Comparison of ENCODE assay signal across 22 cellular contexts in genomic region chr2:233033672-233034071, GRCh38. TPM values are rescaled to one million over a fixed set of nuclear protein-coding genes. Genes with fewer than 3 reads are reported as not detected.
DNase-seq lines count a peak whose midpoint lies in the region; ATAC-seq, FAIRE-seq and TF ChIP-seq lines count a peak whose summit lies in the region.
"Had no signal": no experiment of that assay in that cellular context is flagged by ENCODE, and none has a peak within 500 bp of the region (broad histone marks: within the 10 kb centered on the region; RNA-seq: fewer than 3 reads in every experiment).

No MANE protein-coding gene starts in this region.

- H4K20me1 ChIP-seq in mammary epithelial cell (ENCODE audit: insufficient read depth, low read length): no peaks in the 10 kb centered on the region
- H4K20me1 ChIP-seq in endothelial cell of umbilical vein (replicated peaks; ENCODE audit: control insufficient read depth, extremely low read depth, insufficient read depth, low read length): no peaks in the 10 kb centered on the region

- H3K4me1 ChIP-seq in mammary epithelial cell (ENCODE audit: insufficient read depth, low read length): peaks cover 26% of the 10 kb centered on the region
- no peaks in the 10 kb centered on the region for H3K4me1 ChIP-seq in breast epithelium
- no peaks in the 10 kb centered on the region for H3K4me1 ChIP-seq in endothelial cell of umbilical vein (ENCODE audit: control insufficient read depth, extremely low read depth, insufficient read depth, low read length)
- H3K4me1 ChIP-seq in spleen: no peaks in the 10 kb centered on the region
- no peaks in the 10 kb centered on the region for H3K4me1 ChIP-seq in psoas muscle
- no peaks in the 10 kb centered on the region for H3K4me1 ChIP-seq in small intestine (ENCODE audit: control insufficient read depth in 2 of 2, insufficient read depth in 1 of 2, low read depth in 1 of 2, low read length in 1 of 2)
- H3K4me1 ChIP-seq: HAP-1, heart right ventricle had no signal

- CTCF ChIA-PET in mammary epithelial cell (lab: Charles Lee; ENCODE audit: low non-redundant PET): no interaction called here
- CTCF ChIA-PET in endothelial cell of umbilical vein (lab: Charles Lee): interaction anchor here (1.6 kb wide), 1 partner anchor 21 kb away, joined by 5 read pairs; no protein-coding TSS in a partner anchor

- H3K9me1 ChIP-seq in endothelial cell of umbilical vein (replicated peaks; ENCODE audit: control insufficient read depth, extremely low read depth, insufficient read depth, low read length): no peaks in the 10 kb centered on the region

- in situ Hi-C loops in mammary epithelial cell (cut with MboI; ENCODE audit: low sequenced_read_pairs in 2 of 2): loop anchor here in 1 of 2 donors (25.0 kb wide), 1 partner anchor 146 kb away; no protein-coding TSS in a partner anchor

- H3K27ac ChIP-seq in mammary epithelial cell (ENCODE audit: insufficient read depth, low read depth, low read length) (no peak overlapping the region), breast epithelium (no peak overlapping the region), endothelial cell of umbilical vein (ENCODE audit: insufficient read depth, low read depth, low read length) (no peak overlapping the region), spleen (no peak overlapping the region), psoas muscle (no peak overlapping the region), small intestine (ENCODE audit: low read depth in 1 of 2, low read length in 1 of 2) (no peak overlapping the region)
- H3K27ac ChIP-seq: heart right ventricle had no signal

- H3K36me3 ChIP-seq in mammary epithelial cell (ENCODE audit: insufficient read depth, low read length): no peaks in the 10 kb centered on the region
- H3K36me3 ChIP-seq in breast epithelium: no peaks in the 10 kb centered on the region
- H3K36me3 ChIP-seq in MG63: no peaks in the 10 kb centered on the region
- no peaks in the 10 kb centered on the region for H3K36me3 ChIP-seq in endothelial cell of umbilical vein (ENCODE audit: control insufficient read depth in 2 of 2, extremely low read depth in 1 of 2, insufficient read depth in 2 of 2, low read length in 2 of 2)
- no peaks in the 10 kb centered on the region for H3K36me3 ChIP-seq in spleen
- no peaks in the 10 kb centered on the region for H3K36me3 ChIP-seq in psoas muscle (ENCODE audit: insufficient read depth in 1 of 2, low read depth in 1 of 2)
- H3K36me3 ChIP-seq in small intestine (ENCODE audit: control insufficient read depth in 2 of 2, insufficient read depth in 2 of 2, low read length in 2 of 2): no peaks in the 10 kb centered on the region
- H3K36me3 ChIP-seq: HAP-1, heart right ventricle had no signal

- no peak for ATAC-seq in psoas muscle
- ATAC-seq in SK-N-SH treated with all-trans-retinoic acid at 6 μM for 48 hours: no peak
- ATAC-seq: natural killer cell, WTC11 had no signal

- H3K79me2 ChIP-seq in mammary epithelial cell (ENCODE audit: insufficient read depth, low read length): no peaks in the 10 kb centered on the region
- H3K79me2 ChIP-seq in endothelial cell of umbilical vein (ENCODE audit: control insufficient read depth, insufficient read depth, low read length): no peaks in the 10 kb centered on the region

- H3K9ac ChIP-seq in mammary epithelial cell (ENCODE audit: insufficient read depth, low read length) (no peak overlapping the region), endothelial cell of umbilical vein (replicated peaks; ENCODE audit: extremely low read depth, insufficient read depth, low read length) (no peak overlapping the region)

- H3K4me3 ChIP-seq in mammary epithelial cell (replicated peaks in 1 of 3; ENCODE audit: insufficient read depth in 1 of 3, low read depth in 2 of 3, low read length in 3 of 3): no peak overlapping the region
- no peak overlapping the region for H3K4me3 ChIP-seq in breast epithelium
- no peak overlapping the region for H3K4me3 ChIP-seq in MG63
- H3K4me3 ChIP-seq in endothelial cell of umbilical vein (replicated peaks in 1 of 3; ENCODE audit: insufficient read depth in 1 of 3, low read depth in 1 of 3, low read length in 3 of 3): no peak overlapping the region
- H3K4me3 ChIP-seq in spleen: no peak overlapping the region
- H3K4me3 ChIP-seq in psoas muscle: no peak overlapping the region
- no peak overlapping the region for H3K4me3 ChIP-seq in small intestine (ENCODE audit: low read depth in 1 of 2, low read length in 2 of 2)
- H3K4me3 ChIP-seq: HAP-1, heart right ventricle had no signal

- H2AFZ ChIP-seq in mammary epithelial cell (ENCODE audit: low read depth, low read length) (no peak overlapping the region), endothelial cell of umbilical vein (ENCODE audit: low read depth, low read length) (no peak overlapping the region)

- FAIRE-seq in endothelial cell of umbilical vein (lab: Jason Lieb, UNC): no peak
- FAIRE-seq in small intestine (lab: Jason Lieb, UNC): no peak
- FAIRE-seq: GM19239, islet of Langerhans had no signal

- TF ChIP-seq CTCF in mammary epithelial cell (conservative IDR thresholded peaks at IDR 0.05 in 1 of 2, IDR thresholded peaks at IDR 0.05 in 1 of 2; ENCODE audit: extremely low read depth in 1 of 2, insufficient read depth in 1 of 2, low read depth in 1 of 2, low read length in 2 of 2) (no peak), breast epithelium (IDR thresholded peaks at IDR 0.05) (no peak), endothelial cell of umbilical vein (IDR thresholded peaks at IDR 0.05; ENCODE audit: extremely low read depth in 1 of 2, insufficient read depth in 1 of 2, low read depth in 1 of 2, low read length in 2 of 2) (no peak), spleen (IDR thresholded peaks at IDR 0.05 in 8 of 11, conservative IDR thresholded peaks at IDR 0.05 in 3 of 11) (no peak), psoas muscle (IDR thresholded peaks at IDR 0.05) (no peak)

- no peaks in the 10 kb centered on the region for H3K9me3 ChIP-seq in mammary epithelial cell (replicated peaks; ENCODE audit: insufficient read depth, low read length)
- H3K9me3 ChIP-seq in breast epithelium: no peaks in the 10 kb centered on the region
- H3K9me3 ChIP-seq in MG63: no peaks in the 10 kb centered on the region; the same call in none of the 2 replicates
- H3K9me3 ChIP-seq in endothelial cell of umbilical vein (replicated peaks; ENCODE audit: control insufficient read depth, insufficient read depth, low read length): no peaks in the 10 kb centered on the region
- no peaks in the 10 kb centered on the region for H3K9me3 ChIP-seq in spleen
- no peaks in the 10 kb centered on the region for H3K9me3 ChIP-seq in psoas muscle
- H3K9me3 ChIP-seq in small intestine (ENCODE audit: control insufficient read depth, low read depth): no peaks in the 10 kb centered on the region
- H3K9me3 ChIP-seq: HAP-1, heart right ventricle had no signal

- peak; percentile 77 for DNase-seq in mammary epithelial cell
- DNase-seq in breast epithelium (ENCODE audit: low spot score in 2 of 2): no peak
- peak; percentile 86 for DNase-seq in MG63
- DNase-seq in endothelial cell of umbilical vein (ENCODE audit: low read depth, low spot score): no peak
- peak; percentile 36 for DNase-seq in spleen
- no peak for DNase-seq in psoas muscle
- no peak for DNase-seq in small intestine
- DNase-seq: activated naive CD4-positive, alpha-beta T cell treated with anti-CD3 and anti-CD28 coated beads for 36 hours; erythroblast; heart right ventricle; mesenchymal stem cell; natural killer cell; NCI-H1694 treated with DMSO at 0.1 percent for 48 hours; NCI-H345; Right ventricle myocardium superior had no signal

- WGBS in mammary epithelial cell (ENCODE audit: low coverage, missing lambda C conversion rate): 7% methylated on average over 6 of the region's 9 CpGs
- WGBS in spleen, 5 donors: 62 to 86% (median 73%) methylated on average over 9 of the region's 9 CpGs
- WGBS in psoas muscle, 3 donors: 71 to 84% (median 78%) methylated on average over 9 of the region's 9 CpGs
- WGBS in small intestine, 3 donors: 44 to 65% (median 47%) methylated on average over 9 of the region's 9 CpGs

- no peaks in the 10 kb centered on the region for H3K27me3 ChIP-seq in mammary epithelial cell (ENCODE audit: insufficient read depth, low read length)
- no peaks in the 10 kb centered on the region for H3K27me3 ChIP-seq in breast epithelium
- no peaks in the 10 kb centered on the region for H3K27me3 ChIP-seq in MG63
- H3K27me3 ChIP-seq in endothelial cell of umbilical vein (ENCODE audit: control insufficient read depth in 2 of 2, insufficient read depth in 2 of 2, low read length in 2 of 2): no peaks in the 10 kb centered on the region
- no peaks in the 10 kb centered on the region for H3K27me3 ChIP-seq in spleen (replicated peaks in 1 of 7)
- no peaks in the 10 kb centered on the region for H3K27me3 ChIP-seq in psoas muscle (ENCODE audit: insufficient read depth in 3 of 3, low read length in 2 of 3)
- no peaks in the 10 kb centered on the region for H3K27me3 ChIP-seq in small intestine (ENCODE audit: control insufficient read depth in 2 of 2, insufficient read depth in 2 of 2, low read length in 2 of 2)
- H3K27me3 ChIP-seq: heart right ventricle had no signal

- POLR2A ChIA-PET in endothelial cell of umbilical vein (lab: Charles Lee): no interaction called here

- dilution Hi-C loops in mammary epithelial cell (cut with HindIII; ENCODE audit: low sequenced_read_pairs): no loop called here
- dilution Hi-C loops in endothelial cell of umbilical vein (cut with MboI; ENCODE audit: extremely low pct_ligation_motif_present, low sequenced_read_pairs): no loop called here

- H3K4me2 ChIP-seq in mammary epithelial cell (ENCODE audit: insufficient read depth, low read depth, low read length) (no peak overlapping the region), endothelial cell of umbilical vein (ENCODE audit: insufficient read depth, low read length) (no peak overlapping the region)

- BruUV-seq in mammary epithelial cell (replicated peaks; lab: Mats Ljungman, UMichigan) (no TSS peak), endothelial cell of umbilical vein (replicated peaks; lab: Mats Ljungman, UMichigan) (no TSS peak)

- TF ChIP-seq POLR2A in breast epithelium (IDR thresholded peaks at IDR 0.05) (no peak), endothelial cell of umbilical vein (IDR thresholded peaks at IDR 0.05; ENCODE audit: low read depth, low read length) (no peak), spleen (IDR thresholded peaks at IDR 0.05) (no peak)

- intact Hi-C loops in mammary epithelial cell (cut with micrococcal nuclease) (no loop called here), breast epithelium (cut with DNase I; ENCODE audit: low total_unique reads) (no loop called here), endothelial cell of umbilical vein (cut with micrococcal nuclease) (no loop called here), spleen (cut with DNase I; ENCODE audit: low total_unique reads) (no loop called here), psoas muscle (cut with DNase I) (no loop called here)

RNA-seq across cellular contexts. Expression of gene NEU2, which starts 1.2 kb away (rescaled TPM):
- not detected for total RNA-seq in mammary epithelial cell
- not detected for polyA plus RNA-seq in mammary epithelial cell
- not detected for polyA minus RNA-seq in mammary epithelial cell
- not detected for total RNA-seq in breast epithelium
- total RNA-seq in MG63 (2014; rRNA removed; shearing (Covaris generic); ENCODE audit: low replicate concordance): not detected in 2 replicates
- total RNA-seq in endothelial cell of umbilical vein: not detected in 2 replicates
- polyA plus RNA-seq in endothelial cell of umbilical vein: not detected in 2 replicates
- polyA plus RNA-seq in endothelial cell of umbilical vein (2011; cell fraction: cytosol; rRNA removed): not detected in 2 replicates
- polyA plus RNA-seq in endothelial cell of umbilical vein (2011; cell fraction: nucleus; rRNA removed): not detected in 2 replicates
- polyA plus RNA-seq in endothelial cell of umbilical vein (2012): not detected in 2 replicates
- not detected in 2 replicates for polyA minus RNA-seq in endothelial cell of umbilical vein
- not detected for polyA minus RNA-seq in endothelial cell of umbilical vein (2011; cell fraction: cytosol; rRNA and poly(A)+ RNA removed)
- polyA minus RNA-seq in endothelial cell of umbilical vein (2011; cell fraction: nucleus; rRNA and poly(A)+ RNA removed): not detected in 2 replicates
- total RNA-seq in spleen: not detected
- polyA plus RNA-seq in spleen: not detected
- not detected for total RNA-seq in psoas muscle
- not detected for polyA plus RNA-seq in psoas muscle
- polyA plus RNA-seq in small intestine: not detected
- total RNA-seq: activated naive CD4-positive, alpha-beta T cell treated with anti-CD3 and anti-CD28 coated beads for 36 hours; heart right ventricle; natural killer cell; Right ventricle myocardium superior; T-helper 1 cell treated with Interleukin-12 subunit alpha and Interleukin-12 subunit beta and Interleukin-4 antibody, amounts not matched to agents 30 ng/mL and 1 ng/mL, for 36 hours; temporal lobe; WTC11 had no signal
- polyA plus RNA-seq: heart right ventricle had no signal

RNA-seq across cellular contexts. Expression of gene NGEF, which starts 20.6 kb away (rescaled TPM):
- total RNA-seq in mammary epithelial cell: 1 to 10 TPM; 1.8 to 4.6 TPM
- 0.71 TPM for polyA plus RNA-seq in mammary epithelial cell
- polyA minus RNA-seq in mammary epithelial cell: 0.16 TPM
- total RNA-seq in breast epithelium: 1 to 10 TPM in 2 of 3 donors, not detected in 1; 1.6 to 6.3 TPM
- total RNA-seq in MG63 (2014; rRNA removed; shearing (Covaris generic); ENCODE audit: low replicate concordance): 26.1 and 52.2 TPM in 2 replicates
- 0.18 and 0.22 TPM in 2 replicates for total RNA-seq in endothelial cell of umbilical vein
- polyA plus RNA-seq in endothelial cell of umbilical vein: 0.13 and 0.41 TPM in 2 replicates
- polyA plus RNA-seq in endothelial cell of umbilical vein (2011; cell fraction: cytosol; rRNA removed): 0.28 and 0.40 TPM in 2 replicates
- 0.32 and 0.59 TPM in 2 replicates for polyA plus RNA-seq in endothelial cell of umbilical vein (2011; cell fraction: nucleus; rRNA removed)
- not detected in 2 replicates for polyA plus RNA-seq in endothelial cell of umbilical vein (2012)
- 0.79 and 1.6 TPM in 2 replicates for polyA minus RNA-seq in endothelial cell of umbilical vein
- polyA minus RNA-seq in endothelial cell of umbilical vein (2011; cell fraction: cytosol; rRNA and poly(A)+ RNA removed): not detected
- not detected in 2 replicates for polyA minus RNA-seq in endothelial cell of umbilical vein (2011; cell fraction: nucleus; rRNA and poly(A)+ RNA removed)
- under 1 TPM in 3 of 7 donors, not detected in 4; 0.23 to 0.79 (median 0.43) TPM for total RNA-seq in spleen
- under 1 TPM in 2 of 3 donors, not detected in 1; 0.26 to 0.45 TPM for polyA plus RNA-seq in spleen
- total RNA-seq in psoas muscle: under 1 TPM in 3 of 4 donors, not detected in 1; 0.22 to 0.51 (median 0.48) TPM
- polyA plus RNA-seq in psoas muscle: under 1 TPM; 0.13 to 0.27 (median 0.16) TPM
- polyA plus RNA-seq in small intestine: 10 to 100 TPM; 15.6 to 73.4 (median 47.3) TPM
- total RNA-seq: natural killer cell; Right ventricle myocardium superior; T-helper 1 cell treated with Interleukin-12 subunit alpha and Interleukin-12 subunit beta and Interleukin-4 antibody, amounts not matched to agents 30 ng/mL and 1 ng/mL, for 36 hours had no signal

RNA-seq across cellular contexts. Expression of gene INPP5D, which starts 26.5 kb away (rescaled TPM):
- 10 to 100 TPM; 57.7 to 80.4 TPM for total RNA-seq in mammary epithelial cell
- 27.5 TPM for polyA plus RNA-seq in mammary epithelial cell
- 144 TPM for polyA minus RNA-seq in mammary epithelial cell
- total RNA-seq in breast epithelium: 10 to 100 TPM; 18.4 to 20.3 (median 20.0) TPM
- total RNA-seq in MG63 (2014; rRNA removed; shearing (Covaris generic); ENCODE audit: low replicate concordance): not detected in 2 replicates
- total RNA-seq in endothelial cell of umbilical vein: 43.3 and 46.6 TPM in 2 replicates
- polyA plus RNA-seq in endothelial cell of umbilical vein: 10.6 and 13.9 TPM in 2 replicates
- polyA plus RNA-seq in endothelial cell of umbilical vein (2011; cell fraction: cytosol; rRNA removed): 11.0 and 12.0 TPM in 2 replicates
- 49.8 and 57.0 TPM in 2 replicates for polyA plus RNA-seq in endothelial cell of umbilical vein (2011; cell fraction: nucleus; rRNA removed)
- polyA plus RNA-seq in endothelial cell of umbilical vein (2012): 19.0 and 27.4 TPM in 2 replicates
- 59.2 and 63.4 TPM in 2 replicates for polyA minus RNA-seq in endothelial cell of umbilical vein
- not detected for polyA minus RNA-seq in endothelial cell of umbilical vein (2011; cell fraction: cytosol; rRNA and poly(A)+ RNA removed)
- polyA minus RNA-seq in endothelial cell of umbilical vein (2011; cell fraction: nucleus; rRNA and poly(A)+ RNA removed): 45.5 and 56.7 TPM in 2 replicates
- total RNA-seq in spleen: 100 to 1,000 TPM; 172 to 246 (median 186) TPM
- 10 to 100 TPM; 71.1 to 97.8 (median 97.4) TPM for polyA plus RNA-seq in spleen
- total RNA-seq in psoas muscle: 1 to 10 TPM; 2.8 to 4.2 (median 3.7) TPM
- 1 to 10 TPM; 1.2 to 2.4 (median 2.4) TPM for polyA plus RNA-seq in psoas muscle
- polyA plus RNA-seq in small intestine: 1 to 10 TPM; 4.7 to 7.9 (median 5.9) TPM

Comparison
In these comparisons a context has a peak if more than half of its experiments do, and no peak if none do; other contexts are left out.
1. DNase-seq: peak in mammary epithelial cell (single experiment), MG63 (single experiment) and spleen (single experiment); none in breast epithelium (0 of 2), endothelial cell of umbilical vein (single experiment), psoas muscle (0 of 2) and small intestine (single experiment).